ENCODE assay signal across 1 cellular context in genomic region chrX:125673758-125674157, GRCh38.
TF ChIP-seq lines count a peak whose summit lies in the region.

No MANE protein-coding gene starts in this region.

TF ChIP-seq in liver, 16 proteins besides CTCF, POLR2A, EP300 and RAD21 (continued from another document):
- TF ChIP-seq TAF1 (conservative IDR thresholded peaks at IDR 0.05) (no peak), RXRA (IDR thresholded peaks at IDR 0.05) (peak; percentile 22 to 74), FOXA1 (IDR thresholded peaks at IDR 0.05) (peak; percentile 28), NR2F2 (IDR thresholded peaks at IDR 0.05) (no peak)
- TF ChIP-seq, protein P1, sequence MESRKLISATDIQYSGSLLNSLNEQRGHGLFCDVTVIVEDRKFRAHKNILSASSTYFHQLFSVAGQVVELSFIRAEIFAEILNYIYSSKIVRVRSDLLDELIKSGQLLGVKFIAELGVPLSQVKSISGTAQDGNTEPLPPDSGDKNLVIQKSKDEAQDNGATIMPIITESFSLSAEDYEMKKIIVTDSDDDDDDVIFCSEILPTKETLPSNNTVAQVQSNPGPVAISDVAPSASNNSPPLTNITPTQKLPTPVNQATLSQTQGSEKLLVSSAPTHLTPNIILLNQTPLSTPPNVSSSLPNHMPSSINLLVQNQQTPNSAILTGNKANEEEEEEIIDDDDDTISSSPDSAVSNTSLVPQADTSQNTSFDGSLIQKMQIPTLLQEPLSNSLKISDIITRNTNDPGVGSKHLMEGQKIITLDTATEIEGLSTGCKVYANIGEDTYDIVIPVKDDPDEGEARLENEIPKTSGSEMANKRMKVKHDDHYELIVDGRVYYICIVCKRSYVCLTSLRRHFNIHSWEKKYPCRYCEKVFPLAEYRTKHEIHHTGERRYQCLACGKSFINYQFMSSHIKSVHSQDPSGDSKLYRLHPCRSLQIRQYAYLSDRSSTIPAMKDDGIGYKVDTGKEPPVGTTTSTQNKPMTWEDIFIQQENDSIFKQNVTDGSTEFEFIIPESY (IDR thresholded peaks at IDR 0.05), result peak; percentile 39
- TF ChIP-seq, protein P2, sequence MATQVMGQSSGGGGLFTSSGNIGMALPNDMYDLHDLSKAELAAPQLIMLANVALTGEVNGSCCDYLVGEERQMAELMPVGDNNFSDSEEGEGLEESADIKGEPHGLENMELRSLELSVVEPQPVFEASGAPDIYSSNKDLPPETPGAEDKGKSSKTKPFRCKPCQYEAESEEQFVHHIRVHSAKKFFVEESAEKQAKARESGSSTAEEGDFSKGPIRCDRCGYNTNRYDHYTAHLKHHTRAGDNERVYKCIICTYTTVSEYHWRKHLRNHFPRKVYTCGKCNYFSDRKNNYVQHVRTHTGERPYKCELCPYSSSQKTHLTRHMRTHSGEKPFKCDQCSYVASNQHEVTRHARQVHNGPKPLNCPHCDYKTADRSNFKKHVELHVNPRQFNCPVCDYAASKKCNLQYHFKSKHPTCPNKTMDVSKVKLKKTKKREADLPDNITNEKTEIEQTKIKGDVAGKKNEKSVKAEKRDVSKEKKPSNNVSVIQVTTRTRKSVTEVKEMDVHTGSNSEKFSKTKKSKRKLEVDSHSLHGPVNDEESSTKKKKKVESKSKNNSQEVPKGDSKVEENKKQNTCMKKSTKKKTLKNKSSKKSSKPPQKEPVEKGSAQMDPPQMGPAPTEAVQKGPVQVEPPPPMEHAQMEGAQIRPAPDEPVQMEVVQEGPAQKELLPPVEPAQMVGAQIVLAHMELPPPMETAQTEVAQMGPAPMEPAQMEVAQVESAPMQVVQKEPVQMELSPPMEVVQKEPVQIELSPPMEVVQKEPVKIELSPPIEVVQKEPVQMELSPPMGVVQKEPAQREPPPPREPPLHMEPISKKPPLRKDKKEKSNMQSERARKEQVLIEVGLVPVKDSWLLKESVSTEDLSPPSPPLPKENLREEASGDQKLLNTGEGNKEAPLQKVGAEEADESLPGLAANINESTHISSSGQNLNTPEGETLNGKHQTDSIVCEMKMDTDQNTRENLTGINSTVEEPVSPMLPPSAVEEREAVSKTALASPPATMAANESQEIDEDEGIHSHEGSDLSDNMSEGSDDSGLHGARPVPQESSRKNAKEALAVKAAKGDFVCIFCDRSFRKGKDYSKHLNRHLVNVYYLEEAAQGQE (IDR thresholded peaks at IDR 0.05), result no peak
TF ChIP-seq in liver: peak in this region for 7.
